Comparison of ENCODE assay signal across 17 cellular contexts in genomic region chr2:589551-589950, GRCh38.
"Had no signal": no experiment of that assay in that cellular context is flagged by ENCODE, and none has a peak within 500 bp of the region (broad histone marks: within the 10 kb centered on the region; RNA-seq: fewer than 3 reads in every experiment).

No MANE protein-coding gene starts in this region.

- H3K4me3 Mint-ChIP-seq: activated CD8-positive, alpha-beta memory T cell treated with anti-CD3 and anti-CD28 coated beads, Interleukin-2, amount 10 ng/mL, durations not matched to agents 7 days and 5 days; activated naive CD4-positive, alpha-beta T cell treated with anti-CD3 and anti-CD28 coated beads, Interleukin-2, amount 50 U/mL, for 24 hours; activated T-cell treated with anti-CD3 and anti-CD28 coated beads, Interleukin-2, amount 50 U/mL, for 24 hours; memory B cell; natural killer cell had no signal

- H3K36me3 Mint-ChIP-seq: activated CD8-positive, alpha-beta memory T cell treated with anti-CD3 and anti-CD28 coated beads, Interleukin-2, amount 10 ng/mL, durations not matched to agents 7 days and 5 days; activated naive CD4-positive, alpha-beta T cell treated with anti-CD3 and anti-CD28 coated beads, Interleukin-2, amount 50 U/mL, for 24 hours; memory B cell; natural killer cell had no signal

- DNase-seq: activated CD4-positive, alpha-beta T cell treated with anti-CD3 and anti-CD28 coated beads, Interleukin-2, amount 50 U/mL, for 48 hours; activated CD8-positive, alpha-beta memory T cell treated with anti-CD3 and anti-CD28 coated beads, Interleukin-2, amount 10 ng/mL, durations not matched to agents 7 days and 5 days; activated T-cell treated with anti-CD3 and anti-CD28 coated beads, Interleukin-2, amount 50 U/mL, for 24 hours; amniotic stem cell; central memory CD4-positive, alpha-beta T cell; colonic mucosa; heart left ventricle; left lung; natural killer cell; small intestine; stimulated activated CD4-positive, alpha-beta T cell treated with anti-CD3 and anti-CD28 coated beads, Interleukin-4, amount 100 ng/mL, for 24 hours; stimulated activated naive CD4-positive, alpha-beta T cell; substantia nigra; transverse colon had no signal

- H3K9me3 Mint-ChIP-seq: activated naive CD4-positive, alpha-beta T cell treated with anti-CD3 and anti-CD28 coated beads, Interleukin-2, amount 50 U/mL, for 24 hours; activated T-cell treated with anti-CD3 and anti-CD28 coated beads, Interleukin-2, amount 50 U/mL, for 24 hours; memory B cell; natural killer cell had no signal

- H3K4me3 ChIP-seq: colonic mucosa, heart left ventricle, left lung, transverse colon had no signal

- ATAC-seq: activated CD8-positive, alpha-beta memory T cell treated with anti-CD3 and anti-CD28 coated beads, Interleukin-2, amount 10 ng/mL, durations not matched to agents 7 days and 5 days; heart left ventricle; left lung; natural killer cell; SK-N-SH treated with all-trans-retinoic acid at 6 μM for 48 hours had no signal

- H3K27ac Mint-ChIP-seq: activated CD8-positive, alpha-beta memory T cell treated with anti-CD3 and anti-CD28 coated beads, Interleukin-2, amount 10 ng/mL, durations not matched to agents 7 days and 5 days; activated naive CD4-positive, alpha-beta T cell treated with anti-CD3 and anti-CD28 coated beads, Interleukin-2, amount 50 U/mL, for 24 hours; activated T-cell treated with anti-CD3 and anti-CD28 coated beads, Interleukin-2, amount 50 U/mL, for 24 hours; memory B cell; natural killer cell had no signal
